In the genomic region with DNA sequence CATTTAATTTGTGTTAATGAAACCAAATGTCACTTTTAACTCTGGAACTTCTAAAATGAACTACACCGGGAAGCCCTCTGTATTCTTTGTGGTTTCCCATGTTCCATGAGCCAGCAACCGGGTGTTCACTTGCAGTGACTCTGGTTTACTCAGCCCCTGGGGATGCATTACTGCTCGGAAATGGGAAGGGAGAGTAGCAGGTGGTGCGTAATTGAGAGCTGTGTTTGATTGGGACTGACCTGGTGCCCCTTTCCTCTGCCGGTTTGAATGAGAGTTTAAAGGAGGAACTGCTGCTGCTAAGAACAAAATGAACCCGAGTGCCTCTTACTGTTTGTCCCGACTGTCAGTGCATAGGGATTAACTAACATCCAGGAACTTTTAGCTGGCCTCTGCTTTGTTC, we compare ENCODE assay signal across 8 cellular contexts.
DNase-seq lines count a peak whose midpoint lies in the region; ATAC-seq and TF ChIP-seq lines count a peak whose summit lies in the region.

No MANE protein-coding gene starts in this region.

- ATAC-seq in GM18498 (IDR thresholded peaks at IDR 0.05; ENCODE audit: unreplicated experiment) = peak; percentile 43

- peaks cover 4 to 9% of the 10 kb centered on the region in 2 experiments; a peak in 2 of 3 replicates for H3K36me3 ChIP-seq in HEK293 (ENCODE audit: control insufficient read depth in 2 of 2, insufficient read depth in 1 of 2, low read length in 2 of 2)

- CTCF ChIA-PET in HEK293 (lab: Yijun Ruan, JAX) = interaction anchor here (0.6 kb wide), 1 partner anchor 193 kb away, joined by 3 read pairs; no protein-coding TSS in a partner anchor

- TF ChIP-seq CTCF in HEK293 (tag by site-specific recombination; IDR thresholded peaks at IDR 0.05) = no peak

- peaks cover 3% of the 10 kb centered on the region; the same call in 1 of the 2 replicates for H3K4me1 ChIP-seq in HEK293 (ENCODE audit: control insufficient read depth, insufficient read depth, low read length)

- no peak overlapping the region for H3K4me3 ChIP-seq in HEK293 (ENCODE audit: low read depth, low read length)

- peak; percentile 87 for DNase-seq in NCI-H2171 treated with DMSO at 0.1 percent for 48 hours (lab: John Stamatoyannopoulos, UW)
- peak; percentile 62 for DNase-seq in ecto neural progenitor cell (ENCODE audit: low spot score)
- DNase-seq in stimulated activated CD8-positive, alpha-beta memory T cell treated with anti-CD3 and anti-CD28 coated beads, Interleukin-4, amount 100 ng/mL, for 48 hours = peak; percentile 69
- DNase-seq in cerebellum (ENCODE audit: low spot score) = no peak
- DNase-seq in SIG-M5 treated with dmso at 0.1 percent for 504 hours (lab: John Stamatoyannopoulos, UW; ENCODE audit: unreplicated experiment) = no peak
- no peak for DNase-seq in OCI-M2 (lab: John Stamatoyannopoulos, UW; ENCODE audit: unreplicated experiment)

- POLR2A ChIA-PET in HEK293 (lab: Yijun Ruan, JAX) = no interaction called here

- no peak overlapping the region for H3K27ac ChIP-seq in HEK293 (ENCODE audit: extremely low read depth, low read depth, low read length)

- no peaks in the 10 kb centered on the region for H3K9me3 ChIP-seq in HEK293 (ENCODE audit: control insufficient read depth, insufficient read depth, low read depth, low read length)

TF ChIP-seq in HEK293, 187 proteins besides CTCF, POLR2A, EP300 and RAD21:
- 0 out of 2 replicates have a peak, but pooled peaks have one; percentile 18 for TF ChIP-seq ZNF423 (tag by site-specific recombination; IDR thresholded peaks at IDR 0.05)
- TF ChIP-seq ZNF501 (tag by site-specific recombination; IDR thresholded peaks at IDR 0.05) = no peak
- no peak for TF ChIP-seq ZNF302 (tag by site-specific recombination; IDR thresholded peaks at IDR 0.05; ENCODE audit: low read depth)
- no peak for TF ChIP-seq ZEB2 (tag by site-specific recombination; IDR thresholded peaks at IDR 0.05)
- peak; percentile 94; the same call in 1 of the 2 replicates for TF ChIP-seq MZF1 (tag by site-specific recombination; IDR thresholded peaks at IDR 0.05; ENCODE audit: borderline replicate concordance)
- TF ChIP-seq ZNF202 (tag by site-specific recombination; IDR thresholded peaks at IDR 0.05; ENCODE audit: borderline replicate concordance) = no peak
- no peak for TF ChIP-seq ZFP41 (tag by site-specific recombination; IDR thresholded peaks at IDR 0.05; ENCODE audit: borderline replicate concordance)
- 0 out of 2 replicates have a peak, but pooled peaks have one; percentile 32 for TF ChIP-seq FEZF1 (tag by site-specific recombination; IDR thresholded peaks at IDR 0.05)

Comparison
In these comparisons a context has a peak if more than half of its experiments do, and no peak if none do; other contexts are left out.
1. DNase-seq: peak in NCI-H2171 treated with DMSO at 0.1 percent for 48 hours (single experiment), ecto neural progenitor cell (single experiment) and stimulated activated CD8-positive, alpha-beta memory T cell treated with anti-CD3 and anti-CD28 coated beads, Interleukin-4, amount 100 ng/mL, for 48 hours (single experiment); none in cerebellum (single experiment), SIG-M5 treated with dmso at 0.1 percent for 504 hours (single experiment) and OCI-M2 (single experiment).